1 cellular context compared by ENCODE assay signal in the genomic region with DNA sequence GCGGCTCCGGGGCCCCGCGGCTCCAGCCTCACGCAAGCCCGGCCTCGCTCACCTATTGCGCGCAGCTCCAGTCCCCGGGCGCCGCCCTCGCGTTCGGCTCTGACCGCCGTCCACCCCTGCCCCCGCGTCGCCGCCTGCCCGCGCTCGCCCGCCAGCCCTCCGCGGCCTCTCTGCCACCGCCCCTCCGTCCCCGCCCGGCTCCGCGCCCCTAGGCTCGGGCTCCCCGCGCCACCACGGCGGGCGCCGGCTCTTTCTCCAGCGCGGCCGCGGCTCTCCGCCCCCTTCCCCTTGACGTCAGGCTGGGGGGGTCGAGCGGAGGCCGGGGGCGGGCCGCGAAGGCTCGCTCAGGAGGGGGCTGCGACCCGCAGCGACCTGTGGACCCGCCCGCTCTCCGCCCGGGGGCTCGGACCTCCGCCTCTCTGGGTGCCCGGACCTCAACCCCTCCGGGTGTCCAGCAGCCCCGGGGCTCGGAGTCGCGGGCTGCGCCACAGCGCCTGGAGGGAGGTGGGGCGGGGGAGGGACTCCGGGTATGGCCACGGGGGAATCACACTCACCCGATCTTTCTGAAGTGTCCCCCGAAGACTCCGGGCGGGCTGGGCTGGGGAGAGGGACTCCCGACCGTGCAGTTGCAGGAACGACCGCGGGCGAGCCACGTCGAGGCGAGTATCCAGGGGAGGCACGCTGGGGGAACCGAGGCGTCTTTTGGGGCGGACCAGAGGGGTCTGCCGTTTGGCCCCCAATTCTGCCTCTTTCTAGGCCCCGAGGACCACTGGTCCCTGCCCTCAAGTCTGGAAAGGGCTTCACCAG.
TF ChIP-seq lines count a peak whose summit lies in the region.

A gene with protein sequence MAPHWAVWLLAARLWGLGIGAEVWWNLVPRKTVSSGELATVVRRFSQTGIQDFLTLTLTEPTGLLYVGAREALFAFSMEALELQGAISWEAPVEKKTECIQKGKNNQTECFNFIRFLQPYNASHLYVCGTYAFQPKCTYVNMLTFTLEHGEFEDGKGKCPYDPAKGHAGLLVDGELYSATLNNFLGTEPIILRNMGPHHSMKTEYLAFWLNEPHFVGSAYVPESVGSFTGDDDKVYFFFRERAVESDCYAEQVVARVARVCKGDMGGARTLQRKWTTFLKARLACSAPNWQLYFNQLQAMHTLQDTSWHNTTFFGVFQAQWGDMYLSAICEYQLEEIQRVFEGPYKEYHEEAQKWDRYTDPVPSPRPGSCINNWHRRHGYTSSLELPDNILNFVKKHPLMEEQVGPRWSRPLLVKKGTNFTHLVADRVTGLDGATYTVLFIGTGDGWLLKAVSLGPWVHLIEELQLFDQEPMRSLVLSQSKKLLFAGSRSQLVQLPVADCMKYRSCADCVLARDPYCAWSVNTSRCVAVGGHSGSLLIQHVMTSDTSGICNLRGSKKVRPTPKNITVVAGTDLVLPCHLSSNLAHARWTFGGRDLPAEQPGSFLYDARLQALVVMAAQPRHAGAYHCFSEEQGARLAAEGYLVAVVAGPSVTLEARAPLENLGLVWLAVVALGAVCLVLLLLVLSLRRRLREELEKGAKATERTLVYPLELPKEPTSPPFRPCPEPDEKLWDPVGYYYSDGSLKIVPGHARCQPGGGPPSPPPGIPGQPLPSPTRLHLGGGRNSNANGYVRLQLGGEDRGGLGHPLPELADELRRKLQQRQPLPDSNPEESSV (minus strand): TSS at position 257 of the 807 bp plus-strand sequence. CDS start 2,194 bp downstream, outside the sequence.

TF ChIP-seq in HepG2, 621 proteins besides CTCF, POLR2A, EP300 and RAD21 (continued from another document and continues in another):
- TF ChIP-seq ZNF275 (CRISPR knock-in tag; IDR thresholded peaks at IDR 0.05; ENCODE audit: borderline replicate concordance) (no peak), GLMP (CRISPR knock-in tag; IDR thresholded peaks at IDR 0.05; ENCODE audit: borderline replicate concordance) (no peak), ZFP36 (IDR thresholded peaks at IDR 0.05; ENCODE audit: borderline replicate concordance, low read depth, low read length, partially characterized antibody) (no peak), ZNF557 (CRISPR knock-in tag; IDR thresholded peaks at IDR 0.05) (no peak), ZNF7 (CRISPR knock-in tag; IDR thresholded peaks at IDR 0.05) (no peak), EZH2 (conservative IDR thresholded peaks at IDR 0.05; ENCODE audit: low read depth, low read length) (no peak), HMGA1 (CRISPR knock-in tag; conservative IDR thresholded peaks at IDR 0.05) (no peak), MBNL3 (CRISPR knock-in tag; conservative IDR thresholded peaks at IDR 0.05) (no peak), RFX1 (IDR thresholded peaks at IDR 0.05) (no peak), ISL2 (CRISPR knock-in tag; IDR thresholded peaks at IDR 0.05) (0 out of 2 replicates have a peak, but pooled peaks have one; percentile 13), ZNF33A (CRISPR knock-in tag; IDR thresholded peaks at IDR 0.05; ENCODE audit: borderline replicate concordance) (no peak), ISX (CRISPR knock-in tag; conservative IDR thresholded peaks at IDR 0.05) (no peak; the same call in 1 of the 2 replicates), ZMAT3 (CRISPR knock-in tag; conservative IDR thresholded peaks at IDR 0.05) (no peak), ARID5B (CRISPR knock-in tag; IDR thresholded peaks at IDR 0.05) (peak; percentile 26; the same call in 1 of the 2 replicates), ZNF543 (CRISPR knock-in tag; IDR thresholded peaks at IDR 0.05) (peak; percentile 72; the same call in 1 of the 2 replicates), ZNF772 (CRISPR knock-in tag; IDR thresholded peaks at IDR 0.05) (no peak), HIVEP1 (CRISPR knock-in tag; IDR thresholded peaks at IDR 0.05) (no peak; the same call in 1 of the 2 replicates), ZGPAT (CRISPR knock-in tag; IDR thresholded peaks at IDR 0.05) (peak; percentile 38; the same call in 1 of the 2 replicates), RELA (CRISPR knock-in tag; IDR thresholded peaks at IDR 0.05) (no peak), RARG (CRISPR knock-in tag; IDR thresholded peaks at IDR 0.05; ENCODE audit: low read depth) (no peak), FOXM1 (CRISPR knock-in tag; IDR thresholded peaks at IDR 0.05) (no peak), MAFG (CRISPR knock-in tag; IDR thresholded peaks at IDR 0.05) (no peak), ZNF382 (CRISPR knock-in tag; IDR thresholded peaks at IDR 0.05; ENCODE audit: borderline replicate concordance) (no peak), ZMYM4 (CRISPR knock-in tag; IDR thresholded peaks at IDR 0.05) (no peak; the same call in 1 of the 2 replicates), ELF3 (CRISPR knock-in tag; IDR thresholded peaks at IDR 0.05) (no peak), FOSL1 (CRISPR knock-in tag; IDR thresholded peaks at IDR 0.05; ENCODE audit: borderline replicate concordance) (no peak), NFYC (CRISPR knock-in tag; IDR thresholded peaks at IDR 0.05) (no peak), ZFX (CRISPR knock-in tag; IDR thresholded peaks at IDR 0.05; ENCODE audit: low read depth) (peak; percentile 41), ZNF510 (CRISPR knock-in tag; IDR thresholded peaks at IDR 0.05; ENCODE audit: low read depth) (no peak), SMC3 (IDR thresholded peaks at IDR 0.05; ENCODE audit: low read length) (no peak), SNAI1 (CRISPR knock-in tag; IDR thresholded peaks at IDR 0.05; ENCODE audit: borderline replicate concordance) (no peak), TBL1XR1 (IDR thresholded peaks at IDR 0.05; ENCODE audit: borderline replicate concordance, low read length, partially characterized antibody) (no peak)
- TF ChIP-seq, protein P1, sequence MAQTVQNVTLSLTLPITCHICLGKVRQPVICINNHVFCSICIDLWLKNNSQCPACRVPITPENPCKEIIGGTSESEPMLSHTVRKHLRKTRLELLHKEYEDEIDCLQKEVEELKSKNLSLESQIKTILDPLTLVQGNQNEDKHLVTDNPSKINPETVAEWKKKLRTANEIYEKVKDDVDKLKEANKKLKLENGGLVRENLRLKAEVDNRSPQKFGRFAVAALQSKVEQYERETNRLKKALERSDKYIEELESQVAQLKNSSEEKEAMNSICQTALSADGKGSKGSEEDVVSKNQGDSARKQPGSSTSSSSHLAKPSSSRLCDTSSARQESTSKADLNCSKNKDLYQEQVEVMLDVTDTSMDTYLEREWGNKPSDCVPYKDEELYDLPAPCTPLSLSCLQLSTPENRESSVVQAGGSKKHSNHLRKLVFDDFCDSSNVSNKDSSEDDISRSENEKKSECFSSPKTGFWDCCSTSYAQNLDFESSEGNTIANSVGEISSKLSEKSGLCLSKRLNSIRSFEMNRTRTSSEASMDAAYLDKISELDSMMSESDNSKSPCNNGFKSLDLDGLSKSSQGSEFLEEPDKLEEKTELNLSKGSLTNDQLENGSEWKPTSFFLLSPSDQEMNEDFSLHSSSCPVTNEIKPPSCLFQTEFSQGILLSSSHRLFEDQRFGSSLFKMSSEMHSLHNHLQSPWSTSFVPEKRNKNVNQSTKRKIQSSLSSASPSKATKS (CRISPR knock-in tag; IDR thresholded peaks at IDR 0.05), result no peak
- TF ChIP-seq, protein P2, sequence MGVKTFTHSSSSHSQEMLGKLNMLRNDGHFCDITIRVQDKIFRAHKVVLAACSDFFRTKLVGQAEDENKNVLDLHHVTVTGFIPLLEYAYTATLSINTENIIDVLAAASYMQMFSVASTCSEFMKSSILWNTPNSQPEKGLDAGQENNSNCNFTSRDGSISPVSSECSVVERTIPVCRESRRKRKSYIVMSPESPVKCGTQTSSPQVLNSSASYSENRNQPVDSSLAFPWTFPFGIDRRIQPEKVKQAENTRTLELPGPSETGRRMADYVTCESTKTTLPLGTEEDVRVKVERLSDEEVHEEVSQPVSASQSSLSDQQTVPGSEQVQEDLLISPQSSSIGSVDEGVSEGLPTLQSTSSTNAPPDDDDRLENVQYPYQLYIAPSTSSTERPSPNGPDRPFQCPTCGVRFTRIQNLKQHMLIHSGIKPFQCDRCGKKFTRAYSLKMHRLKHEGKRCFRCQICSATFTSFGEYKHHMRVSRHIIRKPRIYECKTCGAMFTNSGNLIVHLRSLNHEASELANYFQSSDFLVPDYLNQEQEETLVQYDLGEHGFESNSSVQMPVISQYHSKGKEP (CRISPR knock-in tag; IDR thresholded peaks at IDR 0.05), result 0 out of 2 replicates have a peak, but pooled peaks have one; percentile 5
- TF ChIP-seq, protein P3, sequence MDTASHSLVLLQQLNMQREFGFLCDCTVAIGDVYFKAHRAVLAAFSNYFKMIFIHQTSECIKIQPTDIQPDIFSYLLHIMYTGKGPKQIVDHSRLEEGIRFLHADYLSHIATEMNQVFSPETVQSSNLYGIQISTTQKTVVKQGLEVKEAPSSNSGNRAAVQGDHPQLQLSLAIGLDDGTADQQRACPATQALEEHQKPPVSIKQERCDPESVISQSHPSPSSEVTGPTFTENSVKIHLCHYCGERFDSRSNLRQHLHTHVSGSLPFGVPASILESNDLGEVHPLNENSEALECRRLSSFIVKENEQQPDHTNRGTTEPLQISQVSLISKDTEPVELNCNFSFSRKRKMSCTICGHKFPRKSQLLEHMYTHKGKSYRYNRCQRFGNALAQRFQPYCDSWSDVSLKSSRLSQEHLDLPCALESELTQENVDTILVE (CRISPR knock-in tag; IDR thresholded peaks at IDR 0.05), result no peak
- TF ChIP-seq, protein P4, sequence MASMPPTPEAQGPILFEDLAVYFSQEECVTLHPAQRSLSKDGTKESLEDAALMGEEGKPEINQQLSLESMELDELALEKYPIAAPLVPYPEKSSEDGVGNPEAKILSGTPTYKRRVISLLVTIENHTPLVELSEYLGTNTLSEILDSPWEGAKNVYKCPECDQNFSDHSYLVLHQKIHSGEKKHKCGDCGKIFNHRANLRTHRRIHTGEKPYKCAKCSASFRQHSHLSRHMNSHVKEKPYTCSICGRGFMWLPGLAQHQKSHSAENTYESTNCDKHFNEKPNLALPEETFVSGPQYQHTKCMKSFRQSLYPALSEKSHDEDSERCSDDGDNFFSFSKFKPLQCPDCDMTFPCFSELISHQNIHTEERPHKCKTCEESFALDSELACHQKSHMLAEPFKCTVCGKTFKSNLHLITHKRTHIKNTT (CRISPR knock-in tag; IDR thresholded peaks at IDR 0.05), result no peak
- TF ChIP-seq, protein P5, sequence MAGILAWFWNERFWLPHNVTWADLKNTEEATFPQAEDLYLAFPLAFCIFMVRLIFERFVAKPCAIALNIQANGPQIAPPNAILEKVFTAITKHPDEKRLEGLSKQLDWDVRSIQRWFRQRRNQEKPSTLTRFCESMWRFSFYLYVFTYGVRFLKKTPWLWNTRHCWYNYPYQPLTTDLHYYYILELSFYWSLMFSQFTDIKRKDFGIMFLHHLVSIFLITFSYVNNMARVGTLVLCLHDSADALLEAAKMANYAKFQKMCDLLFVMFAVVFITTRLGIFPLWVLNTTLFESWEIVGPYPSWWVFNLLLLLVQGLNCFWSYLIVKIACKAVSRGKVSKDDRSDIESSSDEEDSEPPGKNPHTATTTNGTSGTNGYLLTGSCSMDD (CRISPR knock-in tag; IDR thresholded peaks at IDR 0.05), result no peak
